In genomic region chr22:37953437-37954179, GRCh38 we compare ENCODE assay signal across 8 cellular contexts. TPM values are rescaled to one million over a fixed set of nuclear protein-coding genes. Genes with fewer than 3 reads are reported as not detected.
DNase-seq lines count a peak whose midpoint lies in the region; ATAC-seq and TF ChIP-seq lines count a peak whose summit lies in the region.

Gene C22orf23, minus strand, starts transcription at chr22:37953601. Its CDS starts 452 bp downstream, at chr22:37953149.
Gene POLR2F, plus strand, starts transcription at chr22:37953699. Its CDS starts 89 bp downstream, at chr22:37953788.

- H3K4me1 Mint-ChIP-seq in Caco-2 (ENCODE audit: low read depth, unreplicated experiment), result peaks cover 10% of the 10 kb centered on the region
- H3K4me1 Mint-ChIP-seq in effector memory CD8-positive, alpha-beta T cell (ENCODE audit: low read depth in 2 of 2), result peaks cover 28 to 41% of the 10 kb centered on the region in 2 donors
- H3K4me1 Mint-ChIP-seq in memory B cell, result peaks cover 31% of the 10 kb centered on the region

- CTCF ChIA-PET in Caco-2 (lab: Charles Lee), result interaction anchor here (0.6 to 1.2 kb wide), 4 partner anchors 47 to 189 kb away, joined by 4 to 6 read pairs (median 6); partner anchors contain the start of gene MICALL1

- H3K27me3 Mint-ChIP-seq in Caco-2 (ENCODE audit: insufficient read depth, unreplicated experiment) (no peaks in the 10 kb centered on the region), memory B cell (no peaks in the 10 kb centered on the region)
- H3K27me3 Mint-ChIP-seq in effector memory CD8-positive, alpha-beta T cell, result peaks cover 11% of the 10 kb centered on the region in 2 donors

- TF ChIP-seq CTCF in Caco-2 (IDR thresholded peaks at IDR 0.05; ENCODE audit: insufficient read depth in 1 of 2, low read depth in 1 of 2, low read length in 1 of 2, severe bottlenecking in 1 of 2, unreplicated experiment in 1 of 2), result peak in 1 of 2 experiments; percentile 4

- H3K36me3 Mint-ChIP-seq in Caco-2 (ENCODE audit: insufficient read depth, unreplicated experiment) (peaks cover 9% of the 10 kb centered on the region), memory B cell (peaks cover 15% of the 10 kb centered on the region)
- peaks cover 25% of the 10 kb centered on the region for H3K36me3 Mint-ChIP-seq in effector memory CD8-positive, alpha-beta T cell (ENCODE audit: insufficient read depth)

- no peaks in the 10 kb centered on the region for H3K9me3 Mint-ChIP-seq in Caco-2 (ENCODE audit: unreplicated experiment)
- H3K9me3 Mint-ChIP-seq in effector memory CD8-positive, alpha-beta T cell, result no peaks in the 10 kb centered on the region
- H3K9me3 Mint-ChIP-seq in memory B cell, result no peaks in the 10 kb centered on the region

- H3K27me3 ChIP-seq in Caco-2 (replicated peaks; ENCODE audit: control insufficient read depth, insufficient read depth, low read length), result no peaks in the 10 kb centered on the region

- ATAC-seq in GM21360 (IDR thresholded peaks at IDR 0.05; ENCODE audit: unreplicated experiment), result peak; percentile 81
- peak; percentile 96 for ATAC-seq in effector memory CD8-positive, alpha-beta T cell (replicated peaks)
- peak; percentile 95 for ATAC-seq in memory B cell (ENCODE audit: low read depth)

- DNase-seq in Caco-2, result peak; percentile 93
- peak; percentile 87 for DNase-seq in HT1080 (ENCODE audit: low read depth)
- DNase-seq in NOMO-1 (lab: John Stamatoyannopoulos, UW; ENCODE audit: unreplicated experiment in 2 of 2), result peak; percentile 91 to 95
- DNase-seq in activated CD8-positive, alpha-beta memory T cell treated with anti-CD3 and anti-CD28 coated beads for 48 hours (ENCODE audit: low read depth in 2 of 3, low spot score in 2 of 3), result peak; percentile 84 to 96 (median 88)
- peak; percentile 91 to 94 (median 94) for DNase-seq in effector memory CD8-positive, alpha-beta T cell
- peak; percentile 92 to 94 for DNase-seq in memory B cell (ENCODE audit: low spot score in 2 of 2)
- peak; percentile 97 for DNase-seq in stimulated activated CD8-positive, alpha-beta memory T cell treated with anti-CD3 and anti-CD28 coated beads, Interleukin-12 subunit alpha, Interleukin-12 subunit beta, amount 100 ng/mL, for 1 hour (ENCODE audit: low read depth)

- H3K27ac Mint-ChIP-seq in Caco-2 (ENCODE audit: unreplicated experiment) (peak within 1 kb of the TSS; percentile 90), memory B cell (peak within 1 kb of the TSS; percentile 89)
- H3K27ac Mint-ChIP-seq in effector memory CD8-positive, alpha-beta T cell, result peak within 1 kb of the TSS; percentile 88 to 98

- BruUV-seq in Caco-2 (replicated peaks; lab: Mats Ljungman, UMichigan), result TSS peak; percentile 54

- no peaks in the 10 kb centered on the region for H3K9me3 ChIP-seq in Caco-2

- no peaks in the 10 kb centered on the region for H3K36me3 ChIP-seq in Caco-2 (ENCODE audit: control insufficient read depth, insufficient read depth, low read length)

- intact Hi-C loops in Caco-2 (cut with micrococcal nuclease; ENCODE audit: unreplicated experiment), result loop anchor here (5.0 to 10.0 kb wide), 2 partner anchors 66 to 149 kb away; partner anchors contain the start of gene GCAT

- POLR2A ChIA-PET in Caco-2 (lab: Charles Lee), result interaction anchor here (0.6 to 1.6 kb wide), 6 partner anchors 12 to 471 kb away, joined by 3 to 7 read pairs (median 3); partner anchors contain the start of genes GCAT and MICALL1

- H3K4me1 ChIP-seq in Caco-2, result peaks cover 5% of the 10 kb centered on the region; the same call in 1 of the 2 replicates

- peak within 1 kb of the TSS; percentile 80 for H3K4me3 Mint-ChIP-seq in Caco-2 (ENCODE audit: unreplicated experiment)
- H3K4me3 Mint-ChIP-seq in effector memory CD8-positive, alpha-beta T cell, result peak within 1 kb of the TSS; percentile 83 to 96
- peak within 1 kb of the TSS; percentile 91 for H3K4me3 Mint-ChIP-seq in memory B cell

- H3K4me3 ChIP-seq in Caco-2 (ENCODE audit: low read depth, low read length), result peak within 1 kb of the TSS; percentile 69

RNA-seq across cellular contexts. Expression of gene C22orf23, which starts in this region (rescaled TPM):
- not detected in 2 replicates for total RNA-seq in Caco-2 (2022)
- total RNA-seq in HT1080 (2014; rRNA removed; shearing (Covaris generic)), result 0.32 TPM in 1 of 2 replicates, not detected in the other
- polyA plus RNA-seq in HT1080 (2015; cell fraction: cytosol; rRNA removed), result 0.27 and 0.52 TPM in 2 replicates
- 0.49 and 0.60 TPM in 2 replicates for polyA plus RNA-seq in HT1080 (2015; cell fraction: nucleus; rRNA removed)

RNA-seq across cellular contexts. Expression of gene POLR2F, which starts in this region (rescaled TPM):
- 116 and 122 TPM in 2 replicates for total RNA-seq in Caco-2 (2022)
- 141 and 149 TPM in 2 replicates for total RNA-seq in HT1080 (2014; rRNA removed; shearing (Covaris generic))
- 70.3 and 106 TPM in 2 replicates for polyA plus RNA-seq in HT1080 (2015; cell fraction: cytosol; rRNA removed)
- polyA plus RNA-seq in HT1080 (2015; cell fraction: nucleus; rRNA removed), result 31.7 and 40.3 TPM in 2 replicates

Comparison
In these comparisons a context has a peak if more than half of its experiments do, and no peak if none do; other contexts are left out.
1. Peak in every context shown above with its lines: DNase-seq, ATAC-seq and H3K4me3 ChIP-seq.